In the genomic region with DNA sequence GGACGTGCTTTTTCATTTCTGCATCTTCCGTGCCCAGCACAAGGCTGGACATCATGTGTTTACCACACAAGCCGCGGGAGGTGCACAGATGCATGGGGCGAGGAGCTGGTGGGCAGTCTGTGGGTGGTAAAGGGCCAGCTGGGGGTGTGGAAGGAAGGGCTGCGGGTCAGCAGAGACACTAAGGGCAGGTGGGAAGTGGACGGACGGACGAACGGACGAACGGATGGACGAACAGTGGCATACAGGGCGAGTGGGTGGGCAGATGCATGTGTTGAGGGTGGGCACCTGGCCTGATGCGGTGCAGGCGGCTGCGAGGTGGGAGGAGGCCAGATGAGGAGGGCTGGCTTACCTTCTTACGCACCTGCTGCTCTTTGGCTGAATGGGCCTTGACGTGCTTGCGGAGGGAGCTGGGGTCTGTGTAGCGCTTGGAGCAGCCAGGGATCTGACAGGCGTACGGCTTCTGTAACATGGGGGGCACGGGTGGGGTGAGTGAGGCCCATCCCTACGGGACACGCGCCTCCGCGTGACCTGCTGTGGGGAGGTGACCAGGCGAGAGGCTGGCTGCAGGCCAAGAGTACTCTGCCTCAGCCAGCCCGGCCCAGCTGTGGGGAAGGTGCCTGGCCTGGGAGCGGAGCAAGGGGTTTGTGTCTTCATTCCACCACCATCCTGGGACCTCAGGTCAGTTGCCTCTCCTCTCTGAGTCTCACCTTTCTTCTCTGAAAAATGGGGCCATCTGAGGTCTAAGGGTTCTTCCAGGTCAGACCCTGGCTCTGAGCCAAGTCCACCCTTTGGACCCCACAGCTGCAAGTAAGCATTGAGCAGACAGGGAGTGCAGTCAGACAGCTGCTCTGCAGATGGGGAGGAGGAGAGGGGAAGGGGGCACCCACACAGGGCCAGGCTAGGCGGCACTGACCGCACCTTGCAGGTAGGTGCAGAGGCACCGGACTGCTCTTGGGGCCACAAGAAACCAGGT, we compare ENCODE assay signal across 20 cellular contexts.
DNase-seq lines count a peak whose midpoint lies in the region; ATAC-seq, FAIRE-seq and TF ChIP-seq lines count a peak whose summit lies in the region.
"Had no signal": no experiment of that assay in that cellular context is flagged by ENCODE, and none has a peak within 500 bp of the region (broad histone marks: within the 10 kb centered on the region; RNA-seq: fewer than 3 reads in every experiment).

No MANE protein-coding gene starts in this region.

- in situ Hi-C loops in GM13977 (cut with MboI; ENCODE audit: low pct_unique_long_range_greater_than_20kb, low sequenced_read_pairs, unreplicated experiment), result no loop called here

- no peak overlapping the region for H3K27ac ChIP-seq in H1 (ENCODE audit: low read depth, low read length)
- H3K27ac ChIP-seq: C4-2B, hepatocyte, pancreas, spleen had no signal

- H3K4me1 ChIP-seq in H1 (replicated peaks in 1 of 4; ENCODE audit: control insufficient read depth in 3 of 4, insufficient read depth in 4 of 4, low read length in 3 of 4), result peaks cover 0 to 8% (median 0%) of the 10 kb centered on the region in 4 experiments; a peak in 4 of 7 replicates
- H3K4me1 ChIP-seq: pancreas, spleen had no signal

- no peaks in the 10 kb centered on the region for H3K79me1 ChIP-seq in H1 (ENCODE audit: low read depth, low read length)

- ATAC-seq in HG02642 (IDR thresholded peaks at IDR 0.05; ENCODE audit: poor library complexity, unreplicated experiment) (no peak), HG03342 (IDR thresholded peaks at IDR 0.05; ENCODE audit: unreplicated experiment) (no peak)
- ATAC-seq: mucosa of descending colon; pancreas; stimulated activated memory B cell treated with anti-CD40 and anti-IgM and Interleukin-4, amounts not matched to agents 10 μg/mL and 1 μg/mL and 100 μg/mL, for 72 hours had no signal

- H2BK20ac ChIP-seq in H1 (ENCODE audit: low read length), result no peak overlapping the region

- H3K4ac ChIP-seq in H1 (replicated peaks; ENCODE audit: insufficient read length, low read depth, low read length), result no peak overlapping the region

- no peak for FAIRE-seq in H1 (lab: Jason Lieb, UNC)
- FAIRE-seq: kidney, pancreas had no signal

- H3K14ac ChIP-seq in H1 (ENCODE audit: insufficient read length), result no peak overlapping the region

- H3K9me3 ChIP-seq in H1 (ENCODE audit: insufficient read depth in 2 of 2, low read depth in 1 of 2, low read length in 1 of 2), result no peaks in the 10 kb centered on the region
- H3K9me3 ChIP-seq: mucosa of descending colon, pancreas, spleen had no signal

- DNase-seq in NCI-H1417 (lab: John Stamatoyannopoulos, UW) (peak in 2 of 3 experiments; percentile 9 to 49), NCI-H1417 treated with DMSO at 0.1 percent for 48 hours (lab: John Stamatoyannopoulos, UW) (no peak), H1 (ENCODE audit: low read depth in 1 of 2, low spot score in 2 of 2) (no peak), pons (ENCODE audit: low spot score) (peak; percentile 5), GM13977 (ENCODE audit: low spot score) (no peak)
- DNase-seq: central memory CD4-positive, alpha-beta T cell; effector CD4-positive, alpha-beta T cell; kidney; NCI-H1694 treated with DMSO at 0.1 percent for 48 hours; NK-92 treated with Interleukin-12 subunit alpha and Interleukin-12 subunit beta, amount 100 ng/mL, for 24 hours; spleen; trophoblast cell had no signal

- TF ChIP-seq POLR2A in H1 (IDR thresholded peaks at IDR 0.05; ENCODE audit: control extremely low read depth in 1 of 2, low read depth in 2 of 2, low read length in 2 of 2), result no peak

- H4K5ac ChIP-seq in H1 (ENCODE audit: insufficient read length, low read depth, low read length), result no peak overlapping the region

- H3K9ac ChIP-seq in H1 (replicated peaks in 1 of 4; ENCODE audit: extremely low read depth in 1 of 4, low read depth in 3 of 4, low read length in 3 of 4), result no peak overlapping the region

- WGBS in H1 (ENCODE audit: extremely low coverage in 1 of 2, insufficient coverage in 1 of 2, insufficient read length in 1 of 2, insufficient replicate concordance in 2 of 2, low coverage in 1 of 2, low lambda C conversion rate in 2 of 2, missing lambda C conversion rate in 1 of 2), 2 experiments, result 86% methylated on average over 35 of the region's 35 CpGs; no CpG with 5 or more reads in 1 of the 2 experiments

- no peaks in the 10 kb centered on the region for H3K79me2 ChIP-seq in H1 (ENCODE audit: control insufficient read depth in 1 of 2, insufficient read depth in 2 of 2, low read length in 2 of 2)
- H3K79me2 ChIP-seq: hepatocyte had no signal

- H2AFZ ChIP-seq in H1 (ENCODE audit: low read length), result no peak overlapping the region
- H2AFZ ChIP-seq: hepatocyte had no signal

- no peak for TF ChIP-seq CTCF in H1 (IDR thresholded peaks at IDR 0.05; ENCODE audit: control extremely low read depth in 1 of 3, insufficient read depth in 1 of 3, low read depth in 1 of 3, low read length in 3 of 3)
- TF ChIP-seq CTCF in GM13977 (IDR thresholded peaks at IDR 0.05; ENCODE audit: extremely low read depth, insufficient read depth, missing control alignments), result no peak

- 0 out of 2 replicates have a peak overlapping the region, but pooled peaks have one; percentile 34 for H2AK5ac ChIP-seq in H1 (ENCODE audit: low read depth, low read length)

- POLR2A ChIA-PET in H1 (lab: Charles Lee; ENCODE audit: partially characterized antibody), result interaction anchor here (0.8 kb wide), 1 partner anchor 21 kb away, joined by 3 read pairs; no protein-coding TSS in a partner anchor

- TF ChIP-seq RAD21 in Ishikawa (IDR thresholded peaks at IDR 0.05; ENCODE audit: low read depth), result no peak
- TF ChIP-seq RAD21 in H1 (IDR thresholded peaks at IDR 0.05 in 1 of 2, conservative IDR thresholded peaks at IDR 0.05 in 1 of 2; ENCODE audit: low read depth in 2 of 2, low read length in 2 of 2), result no peak

- no peak overlapping the region for H2BK5ac ChIP-seq in H1 (ENCODE audit: low read depth, low read length)

- no peaks in the 10 kb centered on the region for H3K36me3 ChIP-seq in H1 (ENCODE audit: control insufficient read depth in 2 of 4, insufficient read depth in 4 of 4, low read length in 3 of 4)
- H3K36me3 ChIP-seq: pancreas, spleen had no signal

- no peak overlapping the region for H2BK120ac ChIP-seq in H1 (replicated peaks; ENCODE audit: low read depth, low read length)

- CTCF ChIA-PET in H1 (lab: Charles Lee; ENCODE audit: partially characterized antibody), result interaction anchor here (0.6 to 3.2 kb wide), 11 partner anchors 11 to 200 kb away, joined by 3 to 13 read pairs (median 3); no protein-coding TSS in a partner anchor

- no peak overlapping the region for H3K4me3 ChIP-seq in H1 (ENCODE audit: extremely low read depth in 1 of 4, insufficient read depth in 2 of 4, low read depth in 3 of 4, low read length in 4 of 4)
- H3K4me3 ChIP-seq: hepatocyte, mucosa of descending colon, pancreas, spleen had no signal

- H4K8ac ChIP-seq in H1 (ENCODE audit: extremely low read depth, insufficient read depth, low read length), result peak overlapping the region; percentile 63

- H2BK12ac ChIP-seq in H1 (ENCODE audit: low read depth, low read length), result no peak overlapping the region

- H2BK15ac ChIP-seq in H1 (ENCODE audit: low read length), result 0 out of 2 replicates have a peak overlapping the region, but pooled peaks have one; percentile 72

- H3K27me3 ChIP-seq in H1 (replicated peaks in 1 of 4; ENCODE audit: control insufficient read depth in 3 of 4, extremely low read depth in 1 of 4, insufficient read depth in 3 of 4, low read length in 3 of 4), result peaks cover 0 to 5% (median under 1%) of the 10 kb centered on the region in 4 experiments; a peak in 4 of 7 replicates
- H3K27me3 ChIP-seq: hepatocyte, pancreas had no signal

- H4K91ac ChIP-seq in H1 (replicated peaks; ENCODE audit: insufficient read length, low read length), result no peak overlapping the region

- no peaks in the 10 kb centered on the region for H3K23me2 ChIP-seq in H1 (ENCODE audit: low read depth, low read length)

- H4K20me1 ChIP-seq in H1 (replicated peaks in 1 of 2; ENCODE audit: control insufficient read depth in 1 of 2, insufficient read depth in 2 of 2, low read length in 2 of 2), result no peaks in the 10 kb centered on the region

- TF ChIP-seq EP300 in Ishikawa (IDR thresholded peaks at IDR 0.05; ENCODE audit: borderline replicate concordance) (no peak), H1 (IDR thresholded peaks at IDR 0.05; ENCODE audit: borderline replicate concordance in 1 of 2, low read depth in 2 of 2, low read length in 2 of 2) (no peak)

- no peak overlapping the region for H3K18ac ChIP-seq in H1 (ENCODE audit: extremely low read depth, low read length)

- no peak overlapping the region for H3K56ac ChIP-seq in H1 (replicated peaks; ENCODE audit: insufficient read length, low read depth, low read length)

- H3K23ac ChIP-seq in H1 (ENCODE audit: insufficient read length), result no peak overlapping the region

- H3K4me2 ChIP-seq in H1 (ENCODE audit: insufficient read depth in 1 of 2, low read depth in 2 of 2, low read length in 2 of 2), result no peak overlapping the region
- H3K4me2 ChIP-seq: hepatocyte had no signal

TF ChIP-seq in Ishikawa, 13 proteins besides CTCF, POLR2A, EP300 and RAD21:
- TF ChIP-seq NFIC (IDR thresholded peaks at IDR 0.05), result peak; percentile 78
- TF ChIP-seq FOXM1 (IDR thresholded peaks at IDR 0.05; ENCODE audit: borderline replicate concordance, low read depth), result no peak

TF ChIP-seq in H1, 55 proteins besides CTCF, POLR2A, EP300 and RAD21 (continues in another document):
- TF ChIP-seq TAF1 (IDR thresholded peaks at IDR 0.05; ENCODE audit: low read depth, low read length), result no peak
- no peak for TF ChIP-seq BRCA1 (IDR thresholded peaks at IDR 0.05; ENCODE audit: low read depth, low read length)
- no peak for TF ChIP-seq SIX5 (IDR thresholded peaks at IDR 0.05; ENCODE audit: low read depth, low read length)
- TF ChIP-seq BCL11A (IDR thresholded peaks at IDR 0.05; ENCODE audit: low read depth in 2 of 2, low read length in 2 of 2), result no peak
- no peak for TF ChIP-seq ASH2L (IDR thresholded peaks at IDR 0.05; ENCODE audit: low read length)
- TF ChIP-seq CHD2 (IDR thresholded peaks at IDR 0.05; ENCODE audit: low read length), result no peak

Comparison
In these comparisons a context has a peak if more than half of its experiments do, and no peak if none do; other contexts are left out.
1. DNase-seq: peak in NCI-H1417 (2 of 3) and pons (single experiment); none in NCI-H1417 treated with DMSO at 0.1 percent for 48 hours (single experiment), H1 (0 of 2) and GM13977 (single experiment).